25 cellular contexts compared by ENCODE assay signal in the genomic region with DNA sequence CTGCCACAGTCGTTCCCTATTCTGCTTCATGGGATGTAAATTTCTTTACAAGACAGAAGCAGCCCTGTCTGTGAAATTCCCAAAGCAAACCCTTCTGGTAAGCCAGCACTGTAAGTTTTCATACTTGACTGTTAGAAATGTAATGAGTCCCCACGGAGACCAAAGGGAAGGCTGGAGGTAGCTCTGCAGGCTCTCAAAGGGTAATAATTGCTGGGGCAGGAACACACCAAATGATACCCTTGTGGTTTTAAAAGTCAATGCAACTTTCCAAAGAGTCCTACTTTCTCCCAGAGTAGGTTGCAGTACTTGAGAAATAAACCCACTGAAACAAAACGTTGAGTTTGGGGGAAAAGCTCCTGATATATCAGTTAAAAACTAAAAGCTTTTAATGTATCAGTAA.
A peak's percentile ranks its signal among the peaks of the same experiment; 100 is the strongest.
DNase-seq lines count a peak whose midpoint lies in the region; ATAC-seq, FAIRE-seq and TF ChIP-seq lines count a peak whose summit lies in the region.
"Had no signal": no experiment of that assay in that cellular context is flagged by ENCODE, and none has a peak within 500 bp of the region (broad histone marks: within the 10 kb centered on the region; RNA-seq: fewer than 3 reads in every experiment).

No MANE protein-coding gene starts in this region.

- H3K27me3 ChIP-seq in HCT116 (ENCODE audit: insufficient read depth, low read length) (no peaks in the 10 kb centered on the region; the same call in 1 of the 2 replicates), K562 (ENCODE audit: control insufficient read depth in 2 of 2, insufficient read depth in 2 of 2, low read length in 2 of 2) (no peaks in the 10 kb centered on the region), mesendoderm (ENCODE audit: insufficient read depth, low read length, poor library complexity) (no peaks in the 10 kb centered on the region)
- H3K27me3 ChIP-seq: MG63, tibial nerve had no signal

- no peaks in the 10 kb centered on the region for H3K36me3 ChIP-seq in HCT116 (ENCODE audit: control insufficient read depth in 1 of 2, insufficient read depth in 2 of 2, low read length in 2 of 2)
- no peaks in the 10 kb centered on the region for H3K36me3 ChIP-seq in K562 (ENCODE audit: control insufficient read depth, insufficient read depth, low read length)
- H3K36me3 ChIP-seq in mesendoderm (ENCODE audit: control insufficient read depth, insufficient read depth, low read length), result no peaks in the 10 kb centered on the region
- H3K36me3 ChIP-seq: MG63, stomach, tibial nerve had no signal

- H4K5ac ChIP-seq in mesendoderm (ENCODE audit: low read length), result no peak overlapping the region

- no peaks in the 10 kb centered on the region for H3K9me2 ChIP-seq in HCT116 (ENCODE audit: insufficient read depth)

- CTCF ChIA-PET in HCT116 (lab: Charles Lee), result no interaction called here
- CTCF ChIA-PET in K562 (lab: Yijun Ruan, JAX; ENCODE audit: low intra/inter-chr PET ratio), result no interaction called here

- H3K9me3 ChIP-seq in HCT116 (ENCODE audit: control insufficient read depth in 1 of 2, insufficient read depth in 1 of 2, low read depth in 1 of 2, low read length in 2 of 2), result no peaks in the 10 kb centered on the region
- H3K9me3 ChIP-seq in K562 (replicated peaks; ENCODE audit: control insufficient read depth, insufficient read depth, low read depth, low read length), result no peaks in the 10 kb centered on the region
- H3K9me3 ChIP-seq: MG63, stomach, tibial nerve had no signal

- in situ Hi-C loops in K562 (cut with MboI), result no loop called here

- no TSS peak for BruUV-seq in HCT116 (replicated peaks; lab: Mats Ljungman, UMichigan)
- no TSS peak for BruUV-seq in K562 (replicated peaks; lab: Mats Ljungman, UMichigan)

- TF ChIP-seq RAD21 in HCT116 (IDR thresholded peaks at IDR 0.05; ENCODE audit: low read depth), result no peak
- 0 out of 4 replicates have a peak, but pooled peaks of 1 of the 2 experiments have one; percentile 10 for TF ChIP-seq RAD21 in K562 (CRISPR knock-in tag; conservative IDR thresholded peaks at IDR 0.05 in 1 of 2, IDR thresholded peaks at IDR 0.05 in 1 of 2)

- H2BK15ac ChIP-seq in mesendoderm (replicated peaks; ENCODE audit: low read depth), result no peak overlapping the region

- H3K4ac ChIP-seq in mesendoderm (ENCODE audit: low read depth, low read length), result no peak overlapping the region

- POLR2A ChIA-PET in HCT116 (lab: Charles Lee), result no interaction called here
- POLR2A ChIA-PET in K562 (lab: Yijun Ruan, JAX), result interaction anchor here (0.6 to 0.9 kb wide), 4 partner anchors 58 to 174 kb away, joined by 3 to 5 read pairs (median 3); a partner anchor contains a TSS

- peak overlapping the region; percentile 32 for H3K18ac ChIP-seq in mesendoderm (ENCODE audit: low read length)

- no peak for ATAC-seq in HCT116
- no peak for ATAC-seq in K562
- no peak for ATAC-seq in HG03469 (IDR thresholded peaks at IDR 0.05; ENCODE audit: unreplicated experiment)
- ATAC-seq: activated naive CD4-positive, alpha-beta T cell treated with anti-CD3 and anti-CD28 coated beads, Interleukin-2, amount 50 U/mL, for 72 hours had no signal

- H3K4me2 ChIP-seq in HCT116 (ENCODE audit: low read length) (no peak overlapping the region), K562 (ENCODE audit: insufficient read depth, low read length) (no peak overlapping the region), mesendoderm (ENCODE audit: low read length) (no peak overlapping the region)

- H2AFZ ChIP-seq in HCT116 (ENCODE audit: low read depth, low read length, poor library complexity, severe bottlenecking) (no peak overlapping the region), K562 (ENCODE audit: low read depth, low read length) (peak overlapping the region; percentile 54; the same call in 1 of the 2 replicates)

- no peak for TF ChIP-seq POLR2A in HCT116 (IDR thresholded peaks at IDR 0.05; ENCODE audit: borderline replicate concordance, extremely low read depth, insufficient read depth, insufficient read length)
- TF ChIP-seq POLR2A in K562 (conservative IDR thresholded peaks at IDR 0.05), result no peak

- H3K79me1 ChIP-seq in mesendoderm (ENCODE audit: low read length), result no peaks in the 10 kb centered on the region

- intact Hi-C loops in HCT116 (cut with micrococcal nuclease) (no loop called here), K562 (cut with micrococcal nuclease) (loop anchor here (10.0 kb wide), 1 partner anchor 69 kb away; no protein-coding TSS in a partner anchor)

- H3K4me1 ChIP-seq in HCT116 (ENCODE audit: control insufficient read depth in 1 of 2, insufficient read depth in 2 of 2, low read length in 2 of 2), result peaks cover 20 to 39% of the 10 kb centered on the region in 2 experiments
- H3K4me1 ChIP-seq in K562 (replicated peaks in 1 of 2; ENCODE audit: control insufficient read depth in 2 of 2, insufficient read depth in 2 of 2, low read length in 2 of 2), result peaks cover 31 to 52% of the 10 kb centered on the region in 2 experiments
- peaks cover 9% of the 10 kb centered on the region for H3K4me1 ChIP-seq in mesendoderm (ENCODE audit: control insufficient read depth, low read depth, low read length)

- no peak overlapping the region for H4K8ac ChIP-seq in mesendoderm (ENCODE audit: low read depth, low read length)

- H2BK5ac ChIP-seq in mesendoderm (ENCODE audit: low read length), result no peak overlapping the region

- TF ChIP-seq EP300 in K562 (IDR thresholded peaks at IDR 0.05; ENCODE audit: low read length), result no peak

- no peak overlapping the region for H3K27ac ChIP-seq in HCT116 (ENCODE audit: low read depth, low read length)
- no peak overlapping the region for H3K27ac ChIP-seq in K562 (ENCODE audit: extremely low read depth, low read depth, low read length)
- no peak overlapping the region for H3K27ac ChIP-seq in mesendoderm (ENCODE audit: low read depth, low read length)

- H3K9me1 ChIP-seq in K562 (ENCODE audit: control insufficient read depth, insufficient read depth, low read length), result no peaks in the 10 kb centered on the region

- no peak for FAIRE-seq in K562 (lab: Jason Lieb, UNC)
- FAIRE-seq: GM12892 had no signal

- H2AK5ac ChIP-seq in mesendoderm (ENCODE audit: low read length), result no peak overlapping the region

- H3K23ac ChIP-seq in mesendoderm (ENCODE audit: low read length), result no peak overlapping the region

- H2BK120ac ChIP-seq in mesendoderm (ENCODE audit: low read depth, low read length), result no peak overlapping the region

- RAD21 ChIA-PET in HCT116 (lab: Charles Lee; ENCODE audit: low non-redundant PET in 1 of 2, low total read pairs in 2 of 2, uncharacterized antibody in 2 of 2, unreplicated experiment in 2 of 2), result no interaction called here

- H3K79me2 ChIP-seq in HCT116 (ENCODE audit: insufficient read depth, low read length) (no peaks in the 10 kb centered on the region), K562 (ENCODE audit: control insufficient read depth, insufficient read depth, low read length) (no peaks in the 10 kb centered on the region), mesendoderm (ENCODE audit: control insufficient read depth, insufficient read depth, low read length) (no peaks in the 10 kb centered on the region)

- no peak overlapping the region for H3K56ac ChIP-seq in mesendoderm (ENCODE audit: low read length)

- H3K4me3 ChIP-seq in HCT116 (replicated peaks in 1 of 2; ENCODE audit: low read depth in 1 of 2, low read length in 2 of 2) (no peak overlapping the region), K562 (no peak overlapping the region), mesendoderm (ENCODE audit: low read length) (no peak overlapping the region)
- H3K4me3 ChIP-seq: MG63, stomach, tibial nerve had no signal

- DNase-seq in NCI-H1092 treated with DMSO at 0.1 percent for 48 hours (lab: John Stamatoyannopoulos, UW), result peak; percentile 24
- DNase-seq in NCI-H1092 (lab: John Stamatoyannopoulos, UW), result no peak
- no peak for DNase-seq in HCT116 (ENCODE audit: low read depth, low spot score)
- no peak for DNase-seq in K562 (ENCODE audit: extremely low read depth in 1 of 4, low spot score in 3 of 4)
- DNase-seq in mesendoderm, result peak; percentile 51
- DNase-seq in NCI-H146 treated with DMSO at 0.1 percent for 48 hours (lab: John Stamatoyannopoulos, UW; ENCODE audit: unreplicated experiment), result no peak
- no peak for DNase-seq in NCI-H2171 treated with DMSO at 0.1 percent for 48 hours (lab: John Stamatoyannopoulos, UW)
- DNase-seq: activated CD4-positive, alpha-beta T cell treated with anti-CD3 and anti-CD28 coated beads, Interleukin-2, amount 50 U/mL, for 48 hours; activated CD4-positive, CD25-positive, alpha-beta regulatory T cell; aorta; caudate nucleus; CD8-positive, alpha-beta memory T cell; DND-41; kidney glomerular epithelial cell; mammary epithelial cell; MG63; NCI-H1417 treated with DMSO at 0.1 percent for 48 hours; NCI-H226; NCI-H82; Right ventricle myocardium superior; stomach had no signal

- 24% methylated on average over 3 of the region's 3 CpGs for WGBS in K562 (ENCODE audit: insufficient coverage, low coverage, missing lambda C conversion rate)
- no CpG with 5 or more reads among the region's 3 CpGs for WGBS in mesendoderm (ENCODE audit: extremely low coverage, insufficient coverage, low lambda C conversion rate)

- TF ChIP-seq CTCF in HCT116 (IDR thresholded peaks at IDR 0.05 in 2 of 3, conservative IDR thresholded peaks at IDR 0.05 in 1 of 3; ENCODE audit: borderline replicate concordance in 1 of 3, insufficient read depth in 1 of 3, low read depth in 2 of 3, low read length in 2 of 3) (peak in 2 of 3 experiments; percentile 9 to 23; a peak in 3 of 6 replicates), K562 (IDR thresholded peaks at IDR 0.05 in 2 of 3, conservative IDR thresholded peaks at IDR 0.05 in 1 of 3; ENCODE audit: insufficient read depth in 2 of 3, low read depth in 1 of 3, low read length in 3 of 3) (0 out of 6 replicates have a peak, but pooled peaks of 1 of the 3 experiments have one; percentile 4)

- no peaks in the 10 kb centered on the region for H4K20me1 ChIP-seq in HCT116 (ENCODE audit: insufficient read depth)
- H4K20me1 ChIP-seq in K562 (replicated peaks; ENCODE audit: control insufficient read depth, insufficient read depth, low read length), result no peaks in the 10 kb centered on the region

- no peak overlapping the region for H3K9ac ChIP-seq in HCT116 (ENCODE audit: low read length)
- H3K9ac ChIP-seq in K562 (ENCODE audit: insufficient read depth in 1 of 2, low read depth in 2 of 2, low read length in 2 of 2), result no peak overlapping the region
- no peak overlapping the region for H3K9ac ChIP-seq in mesendoderm (ENCODE audit: low read length)

TF ChIP-seq in HCT116, 20 proteins besides CTCF, POLR2A, EP300 and RAD21 (continues in another document):
- TF ChIP-seq JUND (IDR thresholded peaks at IDR 0.05) (no peak), SP1 (IDR thresholded peaks at IDR 0.05; ENCODE audit: low read depth) (no peak)

TF ChIP-seq in K562, 482 proteins besides CTCF, POLR2A, EP300 and RAD21 (continues in another document):
- TF ChIP-seq ZNF282 (CRISPR knock-in tag; IDR thresholded peaks at IDR 0.05) (no peak), RNF2 (IDR thresholded peaks at IDR 0.05) (no peak), ZNF140 (CRISPR knock-in tag; IDR thresholded peaks at IDR 0.05) (no peak)

Comparison
In these comparisons a context has a peak if more than half of its experiments do, and no peak if none do; other contexts are left out.
1. DNase-seq: peak in NCI-H1092 treated with DMSO at 0.1 percent for 48 hours (single experiment) and mesendoderm (single experiment); none in NCI-H1092 (single experiment), HCT116 (single experiment), K562 (0 of 4), NCI-H146 treated with DMSO at 0.1 percent for 48 hours (single experiment) and NCI-H2171 treated with DMSO at 0.1 percent for 48 hours (single experiment).